ENCODE assay signal across 15 cellular contexts in genomic region chr3:130517541-130517940, GRCh38. TPM values are rescaled to one million over a fixed set of nuclear protein-coding genes. Genes with fewer than 3 reads are reported as not detected.
DNase-seq lines count a peak whose midpoint lies in the region; ATAC-seq and TF ChIP-seq lines count a peak whose summit lies in the region.
"Had no signal": no experiment of that assay in that cellular context is flagged by ENCODE, and none has a peak within 500 bp of the region (broad histone marks: within the 10 kb centered on the region; RNA-seq: fewer than 3 reads in every experiment).

No MANE protein-coding gene starts in this region.

- H3K27me3 Mint-ChIP-seq in neural progenitor cell (ENCODE audit: insufficient read depth, low read depth), result peaks cover 24% of the 10 kb centered on the region
- H3K27me3 Mint-ChIP-seq in osteocyte (ENCODE audit: unreplicated experiment), result peaks cover 41% of the 10 kb centered on the region

- H3K36me3 Mint-ChIP-seq in neural progenitor cell (no peaks in the 10 kb centered on the region), osteocyte (ENCODE audit: unreplicated experiment) (no peaks in the 10 kb centered on the region)
- H3K36me3 Mint-ChIP-seq: natural killer cell treated with Interleukin-12 subunit alpha and Interleukin-12 subunit beta and Interleukin-15 and Interleukin-18, amount 100 ng/mL, for 72 hours had no signal

- no peaks in the 10 kb centered on the region for H3F3A ChIP-seq in neural progenitor cell (ENCODE audit: low read depth)

- H3K79me2 ChIP-seq in neural progenitor cell (ENCODE audit: low read depth), result no peaks in the 10 kb centered on the region

- intact Hi-C loops in left ventricle myocardium inferior (cut with micrococcal nuclease), result no loop called here

- H3K4me1 Mint-ChIP-seq in neural progenitor cell (peaks cover 4% of the 10 kb centered on the region), osteocyte (ENCODE audit: unreplicated experiment) (no peaks in the 10 kb centered on the region)

- H3K4me3 Mint-ChIP-seq in neural progenitor cell, result peak overlapping the region; percentile 82
- H3K4me3 Mint-ChIP-seq in osteocyte (ENCODE audit: unreplicated experiment), result no peak overlapping the region
- H3K4me3 Mint-ChIP-seq: natural killer cell treated with Interleukin-12 subunit alpha and Interleukin-12 subunit beta and Interleukin-15 and Interleukin-18, amount 100 ng/mL, for 72 hours had no signal

- H3K9ac ChIP-seq in adipocyte (ENCODE audit: low read length) (no peak overlapping the region), neural progenitor cell (no peak overlapping the region)

- H3K4me2 ChIP-seq in neural progenitor cell, result peak overlapping the region; percentile 82

- peak; percentile 76 for DNase-seq in Daoy (ENCODE audit: low read depth)
- no peak for DNase-seq in adipocyte (ENCODE audit: low read depth)
- DNase-seq in left ventricle myocardium inferior, result no peak
- DNase-seq in neural progenitor cell (ENCODE audit: low spot score), result no peak
- no peak for DNase-seq in dermis blood vessel endothelial cell
- no peak for DNase-seq in NCI-H524 treated with DMSO at 0.1 percent for 48 hours (lab: John Stamatoyannopoulos, UW)
- no peak for DNase-seq in osteocyte (ENCODE audit: extremely low spot score, unreplicated experiment)
- DNase-seq: DMS153, KBM-7, NCI-H146, NCI-H82 had no signal

- H2AFZ ChIP-seq in neural progenitor cell (replicated peaks), result peak overlapping the region; percentile 93

- no peak overlapping the region for H3K27ac Mint-ChIP-seq in neural progenitor cell
- H3K27ac Mint-ChIP-seq in osteocyte (ENCODE audit: unreplicated experiment), result no peak overlapping the region
- H3K27ac Mint-ChIP-seq: natural killer cell treated with Interleukin-12 subunit alpha and Interleukin-12 subunit beta and Interleukin-15 and Interleukin-18, amount 100 ng/mL, for 72 hours had no signal

- H3K4me1 ChIP-seq in adipocyte (ENCODE audit: control insufficient read depth, insufficient read depth, low read length) (peaks cover 15% of the 10 kb centered on the region), left ventricle myocardium inferior (peaks cover 8% of the 10 kb centered on the region), neural progenitor cell (no peaks in the 10 kb centered on the region)

- peak overlapping the region; percentile 72 for H3K4me3 ChIP-seq in adipocyte (ENCODE audit: low read length)
- peak overlapping the region; percentile 59 for H3K4me3 ChIP-seq in left ventricle myocardium inferior
- peak overlapping the region; percentile 57 for H3K4me3 ChIP-seq in neural progenitor cell

- H4K20me1 ChIP-seq in neural progenitor cell (ENCODE audit: low read depth), result no peaks in the 10 kb centered on the region

- TF ChIP-seq CTCF in left ventricle myocardium inferior (IDR thresholded peaks at IDR 0.05; ENCODE audit: borderline replicate concordance) (no peak), neural progenitor cell (IDR thresholded peaks at IDR 0.05) (no peak), osteocyte (IDR thresholded peaks at IDR 0.05) (no peak)

- ATAC-seq in HG03280 (IDR thresholded peaks at IDR 0.05; ENCODE audit: unreplicated experiment), result no peak
- ATAC-seq: HCT116 had no signal

- H3K9me3 Mint-ChIP-seq in neural progenitor cell, result peaks cover 3% of the 10 kb centered on the region
- H3K9me3 Mint-ChIP-seq in osteocyte (ENCODE audit: unreplicated experiment), result no peaks in the 10 kb centered on the region
- H3K9me3 Mint-ChIP-seq: natural killer cell treated with Interleukin-12 subunit alpha and Interleukin-12 subunit beta and Interleukin-15 and Interleukin-18, amount 100 ng/mL, for 72 hours had no signal

- no peaks in the 10 kb centered on the region for H3K9me3 ChIP-seq in adipocyte (ENCODE audit: control insufficient read depth, low read length)
- no peaks in the 10 kb centered on the region for H3K9me3 ChIP-seq in left ventricle myocardium inferior (replicated peaks)
- H3K9me3 ChIP-seq in neural progenitor cell (ENCODE audit: low read depth), result no peaks in the 10 kb centered on the region

- H3K36me3 ChIP-seq in adipocyte (ENCODE audit: control insufficient read depth, insufficient read depth, low read length, severe bottlenecking) (no peaks in the 10 kb centered on the region), left ventricle myocardium inferior (no peaks in the 10 kb centered on the region), neural progenitor cell (no peaks in the 10 kb centered on the region)

- H3K27me3 ChIP-seq in adipocyte (replicated peaks; ENCODE audit: control insufficient read depth, insufficient read depth, low read length), result peaks cover 6% of the 10 kb centered on the region
- H3K27me3 ChIP-seq in left ventricle myocardium inferior (ENCODE audit: low read depth), result peaks cover 66% of the 10 kb centered on the region
- peaks cover 60% of the 10 kb centered on the region for H3K27me3 ChIP-seq in neural progenitor cell

- H3K27ac ChIP-seq in left ventricle myocardium inferior (replicated peaks) (peak overlapping the region; percentile 36), neural progenitor cell (no peak overlapping the region)

RNA-seq across cellular contexts. Expression of gene COL6A6, which starts 0.6 kb away (rescaled TPM):
- total RNA-seq in Daoy (2014; rRNA removed; shearing (Covaris generic)), result 0.21 and 0.63 TPM in 2 replicates
- 2.1 TPM for total RNA-seq in left ventricle myocardium inferior
- 0.13 and 0.22 TPM in 2 replicates for total RNA-seq in neural progenitor cell (ENCODE audit: low replicate concordance)
- total RNA-seq in dermis blood vessel endothelial cell, result not detected in 2 replicates
- total RNA-seq in osteocyte, result not detected in 2 replicates
- total RNA-seq: natural killer cell treated with Interleukin-12 subunit alpha and Interleukin-12 subunit beta and Interleukin-15 and Interleukin-18, amount 100 ng/mL, for 72 hours; SK-MEL-5 had no signal
